1 cellular context compared by ENCODE assay signal in genomic region chr18:13375302-13376255, GRCh38.
TF ChIP-seq lines count a peak whose summit lies in the region.

No MANE protein-coding gene starts in this region.

TF ChIP-seq in GM23338, 12 proteins besides CTCF, POLR2A, EP300 and RAD21 (continued from another document):
- TF ChIP-seq REST (IDR thresholded peaks at IDR 0.05; ENCODE audit: unreplicated experiment) (no peak), EZH2 (IDR thresholded peaks at IDR 0.05; ENCODE audit: low read depth, unreplicated experiment) (no peak), EZH2phosphoT487 (IDR thresholded peaks at IDR 0.05; ENCODE audit: unreplicated experiment) (no peak)
